23 cellular contexts compared by ENCODE assay signal in genomic region chr10:128007971-128008370, GRCh38.
"Had no signal": no experiment of that assay in that cellular context is flagged by ENCODE, and none has a peak within 500 bp of the region (broad histone marks: within the 10 kb centered on the region; RNA-seq: fewer than 3 reads in every experiment).

No MANE protein-coding gene starts in this region.

- H3K4me3 ChIP-seq: breast epithelium, Peyer's patch, SJSA1 had no signal

- H3K9me3 ChIP-seq: breast epithelium, Peyer's patch, SJSA1 had no signal

- H3K27me3 ChIP-seq: breast epithelium, Peyer's patch, SJSA1 had no signal

- DNase-seq: activated CD8-positive, alpha-beta memory T cell treated with anti-CD3 and anti-CD28 coated beads, Interleukin-2, amount 50 U/mL, for 4 hours; activated CD8-positive, alpha-beta T cell treated with anti-CD3 and anti-CD28 coated beads for 36 hours; activated naive CD4-positive, alpha-beta T cell; activated T-cell treated with anti-CD3 and anti-CD28 coated beads, Interleukin-2, amount 50 U/mL, for 72 hours; central memory CD4-positive, alpha-beta T cell; NCI-H1092; NCI-H1417; NCI-H2029; NCI-H2107; NCI-H2171 treated with DMSO at 0.1 percent for 48 hours; NCI-H226; NCI-H510A; NCI-H526 treated with DMSO at 0.1 percent for 48 hours; NCI-H82; SHP77; SW 1271 had no signal

- H3K4me1 ChIP-seq: breast epithelium had no signal

- H3K36me3 ChIP-seq: breast epithelium, Peyer's patch, SJSA1 had no signal

- H3K27ac ChIP-seq: KMS-11, Peyer's patch, RWPE1, SJSA1 had no signal

- ATAC-seq: activated CD8-positive, alpha-beta T cell treated with anti-CD3 and anti-CD28 coated beads for 36 hours; activated T-cell treated with anti-CD3 and anti-CD28 coated beads, Interleukin-2, amount 50 U/mL, for 72 hours; SK-N-SH treated with all-trans-retinoic acid at 6 μM for 48 hours; WTC11 had no signal
